8 cellular contexts compared by ENCODE assay signal in the genomic region with DNA sequence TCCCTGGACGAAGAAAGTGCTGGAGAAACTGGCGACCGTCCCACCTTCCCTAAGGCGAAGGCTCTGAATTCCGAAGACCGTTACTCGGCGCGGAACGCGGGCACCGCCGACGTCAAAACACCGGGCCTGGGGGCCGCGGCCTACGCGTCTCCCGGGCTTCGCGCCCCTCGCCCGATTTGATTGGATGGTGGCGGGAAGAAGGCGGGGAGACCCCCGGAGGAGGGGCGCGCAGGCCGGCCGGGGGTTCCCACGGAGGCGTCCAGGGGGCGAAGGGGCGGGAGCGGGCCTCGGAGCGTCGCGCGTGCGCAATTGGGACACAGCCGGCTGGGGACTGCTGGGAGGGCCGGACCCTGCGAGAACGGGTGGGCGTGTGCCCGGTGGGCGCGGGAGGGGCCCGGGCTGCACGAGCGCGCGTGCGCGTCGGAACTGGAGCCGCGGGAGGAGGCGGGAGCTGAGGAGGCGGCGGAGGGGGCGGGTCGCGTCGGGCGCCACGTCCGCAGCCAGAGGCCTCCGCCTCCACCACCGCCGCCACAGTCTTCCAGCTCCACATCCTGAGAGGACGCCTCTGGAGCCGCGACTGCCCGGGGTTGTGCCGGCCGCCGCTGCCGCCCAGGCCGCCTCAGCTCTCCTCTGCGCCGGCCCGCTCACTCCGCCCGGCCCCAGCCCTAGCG. TPM values are rescaled to one million over a fixed set of nuclear protein-coding genes. Genes with fewer than 3 reads are reported as not detected.
DNase-seq lines count a peak whose midpoint lies in the region; ATAC-seq and TF ChIP-seq lines count a peak whose summit lies in the region.

A gene (plus strand): TSS at position 531 of the 671 bp plus-strand sequence. CDS start 11,210 bp downstream, outside the sequence.

- peaks cover 11 to 15% of the 10 kb centered on the region in 2 donors for H3K4me1 ChIP-seq in left lung

- DNase-seq in BJ (ENCODE audit: low read depth) (peak; percentile 82), GM19238 (ENCODE audit: insufficient read length, low spot score) (peak; percentile 86), NCI-H510A treated with DMSO at 0.1 percent for 48 hours (lab: John Stamatoyannopoulos, UW) (peak; percentile 92), left lung (peak; percentile 94 to 95)
- DNase-seq in activated CD4-positive, alpha-beta T cell treated with anti-CD3 and anti-CD28 coated beads, Interleukin-2, amount 50 U/mL, for 24 hours (ENCODE audit: low read depth in 1 of 2, low spot score in 1 of 2): peak; percentile 75 to 80
- DNase-seq in stimulated activated CD4-positive, alpha-beta T cell treated with anti-CD3 and anti-CD28 coated beads, Interleukin-2, amount 100 ng/mL, for 4 hours (ENCODE audit: low read depth): peak; percentile 90

- POLR2A ChIA-PET in BJ (lab: Charles Lee): interaction anchor here (0.5 to 1.4 kb wide), 3 partner anchors 31 to 185 kb away, joined by 3 to 7 read pairs (median 4); a partner anchor contains a TSS

- intact Hi-C loops in dendritic cell treated with granulocyte-macrophage colony-stimulating factor and Interleukin-4, amounts not matched to agents 40 ng/mL and 50 ng/mL, for 4 days (cut with micrococcal nuclease): loop anchor here (10.0 kb wide), 1 partner anchor 139 kb away; a partner anchor contains a TSS
- intact Hi-C loops in left lung (cut with DNase I): no loop called here

- H3K36me3 ChIP-seq in BJ (ENCODE audit: control insufficient read depth, insufficient read depth, low read length) (no peaks in the 10 kb centered on the region), left lung (no peaks in the 10 kb centered on the region)

- H3K27ac ChIP-seq in left lung: peak within 1 kb of the TSS; percentile 91 to 98

- no peaks in the 10 kb centered on the region for H3K27me3 ChIP-seq in BJ (ENCODE audit: control insufficient read depth, insufficient read depth, low read length)
- H3K27me3 ChIP-seq in left lung: peaks cover 0 to 11% of the 10 kb centered on the region in 2 donors

- peak within 1 kb of the TSS; percentile 94 for H3K4me3 Mint-ChIP-seq in dendritic cell treated with granulocyte-macrophage colony-stimulating factor and Interleukin-4, amounts not matched to agents 40 ng/mL and 50 ng/mL, for 4 days

- H3K36me3 Mint-ChIP-seq in dendritic cell treated with granulocyte-macrophage colony-stimulating factor and Interleukin-4, amounts not matched to agents 40 ng/mL and 50 ng/mL, for 4 days (ENCODE audit: low read depth): peaks cover 16% of the 10 kb centered on the region

- peaks cover 5% of the 10 kb centered on the region for H3K4me1 Mint-ChIP-seq in dendritic cell treated with granulocyte-macrophage colony-stimulating factor and Interleukin-4, amounts not matched to agents 40 ng/mL and 50 ng/mL, for 4 days (ENCODE audit: low read depth)

- TF ChIP-seq CTCF in BJ (IDR thresholded peaks at IDR 0.05; ENCODE audit: insufficient read depth, low read depth, low read length) (no peak), left lung (IDR thresholded peaks at IDR 0.05) (no peak)

- H3K4me3 ChIP-seq in BJ (ENCODE audit: low read depth, low read length): peak within 1 kb of the TSS; percentile 59
- H3K4me3 ChIP-seq in left lung: peak within 1 kb of the TSS; percentile 81 to 88

- CTCF ChIA-PET in BJ (lab: Yijun Ruan, JAX): interaction anchor here (1.6 kb wide), 2 partner anchors 150 to 176 kb away, joined by 3 read pairs; no protein-coding TSS in a partner anchor

- H3K27me3 Mint-ChIP-seq in dendritic cell treated with granulocyte-macrophage colony-stimulating factor and Interleukin-4, amounts not matched to agents 40 ng/mL and 50 ng/mL, for 4 days: peaks cover 57% of the 10 kb centered on the region

- no peaks in the 10 kb centered on the region for H3K9me3 Mint-ChIP-seq in dendritic cell treated with granulocyte-macrophage colony-stimulating factor and Interleukin-4, amounts not matched to agents 40 ng/mL and 50 ng/mL, for 4 days

- no peaks in the 10 kb centered on the region for H3K9me3 ChIP-seq in left lung

- ATAC-seq in HG03439 (IDR thresholded peaks at IDR 0.05; ENCODE audit: unreplicated experiment): peak; percentile 80
- ATAC-seq in left lung: peak; percentile 93

- H3K27ac Mint-ChIP-seq in dendritic cell treated with granulocyte-macrophage colony-stimulating factor and Interleukin-4, amounts not matched to agents 40 ng/mL and 50 ng/mL, for 4 days: peak within 1 kb of the TSS; percentile 76

RNA-seq across cellular contexts. Expression of the gene that starts here (rescaled TPM):
- polyA plus RNA-seq in BJ (2011; rRNA removed): 52.3 and 64.2 TPM in 2 replicates
- 42.2 and 44.4 TPM in 2 replicates for polyA minus RNA-seq in BJ (2011; rRNA and poly(A)+ RNA removed)
- 10 to 100 TPM; 42.7 to 59.3 TPM for total RNA-seq in left lung

Comparison
In these comparisons a context has a peak if more than half of its experiments do, and no peak if none do; other contexts are left out.
1. Peak in every context shown above with its lines: DNase-seq, ATAC-seq, H3K4me3 ChIP-seq and H3K27ac ChIP-seq.